In the genomic region with DNA sequence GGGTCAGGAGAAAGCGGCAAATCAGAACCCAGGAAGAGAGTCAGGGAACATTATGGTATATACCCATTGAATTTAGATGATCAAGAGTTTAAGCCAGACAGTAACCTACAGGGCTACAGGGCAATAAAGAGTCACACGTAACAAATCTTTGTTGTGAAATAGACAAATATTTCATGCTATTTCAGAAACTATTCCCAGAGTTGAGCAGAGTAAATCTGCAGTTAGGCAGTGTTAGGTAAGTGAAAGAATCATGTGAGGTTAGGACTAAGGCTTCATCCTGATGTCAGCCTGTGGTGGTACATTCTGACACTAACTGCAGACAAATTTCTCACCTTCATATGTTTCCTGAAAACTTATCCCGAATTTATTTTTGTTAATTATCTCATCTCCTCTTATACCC, we compare ENCODE assay signal across 16 cellular contexts.
DNase-seq lines count a peak whose midpoint lies in the region; TF ChIP-seq lines count a peak whose summit lies in the region.
"Had no signal": no experiment of that assay in that cellular context is flagged by ENCODE, and none has a peak within 500 bp of the region (broad histone marks: within the 10 kb centered on the region; RNA-seq: fewer than 3 reads in every experiment).

No MANE protein-coding gene starts in this region.

- H4K20me1 ChIP-seq in neural progenitor cell (ENCODE audit: low read depth): no peaks in the 10 kb centered on the region
- H4K20me1 ChIP-seq: BLaER1 had no signal

- no peaks in the 10 kb centered on the region for H3K27me3 Mint-ChIP-seq in neural progenitor cell (ENCODE audit: insufficient read depth, low read depth)
- H3K27me3 Mint-ChIP-seq: CD8-positive, alpha-beta memory T cell had no signal

- no peak overlapping the region for H3K4me3 Mint-ChIP-seq in neural progenitor cell
- H3K4me3 Mint-ChIP-seq: CD8-positive, alpha-beta memory T cell; HFFc6 had no signal

- H3K4me1 ChIP-seq in adipocyte (ENCODE audit: control insufficient read depth, insufficient read depth, low read length): peaks cover 11% of the 10 kb centered on the region
- no peaks in the 10 kb centered on the region for H3K4me1 ChIP-seq in neural progenitor cell
- H3K4me1 ChIP-seq: A549, BLaER1, Caco-2 had no signal

- no peak overlapping the region for H3K27ac ChIP-seq in neural progenitor cell
- H3K27ac ChIP-seq: A549, BLaER1, HL-60 had no signal

- H3K27me3 ChIP-seq in adipocyte (replicated peaks; ENCODE audit: control insufficient read depth, insufficient read depth, low read length) (no peaks in the 10 kb centered on the region), neural progenitor cell (no peaks in the 10 kb centered on the region)
- H3K27me3 ChIP-seq: BLaER1 had no signal

- H3K4me3 ChIP-seq in adipocyte (ENCODE audit: low read length) (no peak overlapping the region), neural progenitor cell (no peak overlapping the region)
- H3K4me3 ChIP-seq: A549, BLaER1 had no signal

- H3F3A ChIP-seq in neural progenitor cell (ENCODE audit: low read depth): no peaks in the 10 kb centered on the region

- DNase-seq in adipocyte (ENCODE audit: low read depth) (peak; percentile 31), iris pigment epithelial cell (ENCODE audit: low read depth) (peak; percentile 1), neural progenitor cell (ENCODE audit: low spot score) (no peak), Ammon's horn (ENCODE audit: low spot score) (no peak), T-helper 9 cell (no peak)
- no peak for DNase-seq in activated naive CD4-positive, alpha-beta T cell (lab: John Stamatoyannopoulos, UW)
- DNase-seq: Caco-2; CD8-positive, alpha-beta memory T cell; DND-41; GDM1; HCEC 1CT; HFFc6; IMR-90 had no signal

- H3K36me3 Mint-ChIP-seq in neural progenitor cell: no peaks in the 10 kb centered on the region
- H3K36me3 Mint-ChIP-seq: CD8-positive, alpha-beta memory T cell had no signal

- TF ChIP-seq CTCF in neural progenitor cell (IDR thresholded peaks at IDR 0.05): no peak

- no peak overlapping the region for H3K4me2 ChIP-seq in neural progenitor cell
- H3K4me2 ChIP-seq: A549, BLaER1 had no signal

- no peaks in the 10 kb centered on the region for H3K79me2 ChIP-seq in neural progenitor cell (ENCODE audit: low read depth)

- H3K4me1 Mint-ChIP-seq in neural progenitor cell: no peaks in the 10 kb centered on the region
- H3K4me1 Mint-ChIP-seq: CD8-positive, alpha-beta memory T cell had no signal

- H3K27ac Mint-ChIP-seq in neural progenitor cell: peak overlapping the region; percentile 15
- H3K27ac Mint-ChIP-seq: CD8-positive, alpha-beta memory T cell; HFFc6 had no signal

- no peak overlapping the region for H2AFZ ChIP-seq in neural progenitor cell (replicated peaks)

- H3K9me3 ChIP-seq in adipocyte (ENCODE audit: control insufficient read depth, low read length): no peaks in the 10 kb centered on the region
- H3K9me3 ChIP-seq in neural progenitor cell (ENCODE audit: low read depth): peaks cover 9% of the 10 kb centered on the region
- H3K9me3 ChIP-seq: A549, Caco-2 had no signal

- H3K36me3 ChIP-seq in adipocyte (ENCODE audit: control insufficient read depth, insufficient read depth, low read length, severe bottlenecking) (no peaks in the 10 kb centered on the region), neural progenitor cell (peaks cover 6% of the 10 kb centered on the region)
- H3K36me3 ChIP-seq: BLaER1 had no signal

- no peak overlapping the region for H3K9ac ChIP-seq in adipocyte (ENCODE audit: low read length)
- no peak overlapping the region for H3K9ac ChIP-seq in neural progenitor cell
- H3K9ac ChIP-seq: BLaER1 had no signal

- H3K9me3 Mint-ChIP-seq in neural progenitor cell: peaks cover 8% of the 10 kb centered on the region

Comparison
In these comparisons a context has a peak if more than half of its experiments do, and no peak if none do; other contexts are left out.
1. DNase-seq: peak in adipocyte (single experiment) and iris pigment epithelial cell (single experiment); none in neural progenitor cell (single experiment), activated naive CD4-positive, alpha-beta T cell (0 of 4), Ammon's horn (single experiment) and T-helper 9 cell (single experiment).